ENCODE assay signal across 19 cellular contexts in genomic region chr14:83816755-83817154, GRCh38.
DNase-seq lines count a peak whose midpoint lies in the region; ATAC-seq, FAIRE-seq and TF ChIP-seq lines count a peak whose summit lies in the region.
"Had no signal": no experiment of that assay in that cellular context is flagged by ENCODE, and none has a peak within 500 bp of the region (broad histone marks: within the 10 kb centered on the region; RNA-seq: fewer than 3 reads in every experiment).

No MANE protein-coding gene starts in this region.

- H3K79me2 ChIP-seq in HepG2 (ENCODE audit: insufficient read depth, low read length): no peaks in the 10 kb centered on the region

- 25% methylated on average over 6 of the region's 6 CpGs for WGBS in liver
- 23% methylated on average over 6 of the region's 6 CpGs for WGBS in HepG2 (ENCODE audit: low lambda C conversion rate)

- TF ChIP-seq EP300 in HepG2 (IDR thresholded peaks at IDR 0.05; ENCODE audit: low read depth in 2 of 2, low read length in 2 of 2) (no peak), HepG2 (CRISPR knock-in tag; IDR thresholded peaks at IDR 0.05; ENCODE audit: borderline replicate concordance) (no peak)

- H3K9me3 ChIP-seq in liver (ENCODE audit: control insufficient read depth in 4 of 4, low read length in 3 of 4) (no peaks in the 10 kb centered on the region), HepG2 (ENCODE audit: low read length) (peaks cover 47% of the 10 kb centered on the region), adipocyte (ENCODE audit: control insufficient read depth, low read length) (no peaks in the 10 kb centered on the region)
- H3K9me3 ChIP-seq: A549, uterus had no signal

- FAIRE-seq in HepG2 (lab: Jason Lieb, UNC): no peak
- FAIRE-seq: A549, islet of Langerhans had no signal

- no peaks in the 10 kb centered on the region for H3K27me3 ChIP-seq in liver (ENCODE audit: control insufficient read depth in 4 of 4, insufficient read depth in 4 of 4, low read length in 3 of 4)
- no peaks in the 10 kb centered on the region for H3K27me3 ChIP-seq in HepG2 (ENCODE audit: control insufficient read depth in 1 of 2, insufficient read depth in 2 of 2, low read length in 2 of 2)
- no peaks in the 10 kb centered on the region for H3K27me3 ChIP-seq in adipocyte (replicated peaks; ENCODE audit: control insufficient read depth, insufficient read depth, low read length)
- H3K27me3 ChIP-seq: heart right ventricle, neural progenitor cell, uterus had no signal

- H3K27ac Mint-ChIP-seq in type B pancreatic cell (no peak overlapping the region), chondrocyte (ENCODE audit: unreplicated experiment) (no peak overlapping the region)
- H3K27ac Mint-ChIP-seq: neural progenitor cell had no signal

- in situ Hi-C loops in HepG2 (cut with HindIII; ENCODE audit: extremely low pct_ligation_motif_present, low pct_unique_long_range_greater_than_20kb): no loop called here
- in situ Hi-C loops in ACHN (cut with HindIII; ENCODE audit: low pct_ligation_motif_present, low pct_unique_long_range_greater_than_20kb, low sequenced_read_pairs): no loop called here

- H3K36me3 Mint-ChIP-seq in type B pancreatic cell (no peaks in the 10 kb centered on the region), chondrocyte (ENCODE audit: low read depth) (no peaks in the 10 kb centered on the region)
- H3K36me3 Mint-ChIP-seq: neural progenitor cell had no signal

- H3K36me3 ChIP-seq in liver (ENCODE audit: control insufficient read depth in 4 of 4, insufficient read depth in 3 of 4, low read depth in 1 of 4, low read length in 3 of 4): no peaks in the 10 kb centered on the region
- no peaks in the 10 kb centered on the region for H3K36me3 ChIP-seq in HepG2 (replicated peaks in 1 of 2; ENCODE audit: control insufficient read depth in 1 of 2, insufficient read depth in 2 of 2, low read length in 2 of 2)
- no peaks in the 10 kb centered on the region for H3K36me3 ChIP-seq in adipocyte (ENCODE audit: control insufficient read depth, insufficient read depth, low read length, severe bottlenecking)
- H3K36me3 ChIP-seq: heart right ventricle, neural progenitor cell, uterus had no signal

- DNase-seq in HepG2 (ENCODE audit: low spot score) (no peak), adipocyte (ENCODE audit: low read depth) (peak; percentile 84), iris pigment epithelial cell (ENCODE audit: low read depth) (peak; percentile 58), type B pancreatic cell (ENCODE audit: extremely low spot score, unreplicated experiment) (no peak), ACHN (no peak), GM20000 (ENCODE audit: low spot score) (no peak), chondrocyte (ENCODE audit: low spot score) (no peak)
- DNase-seq: activated CD4-positive, CD25-positive, alpha-beta regulatory T cell treated with anti-CD3 and anti-CD28 coated beads, Interleukin-2, amount 50 U/mL, for 72 hours; activated effector memory CD4-positive, alpha-beta T cell treated with Interleukin-2 at 50 U/mL for 16 hours; NCI-H2029 treated with DMSO at 0.1 percent for 48 hours; NCI-H524; stimulated activated CD4-positive, alpha-beta T cell treated with anti-CD3 and anti-CD28 coated beads, Interleukin-1b, Interleukin-23, amount 100 ng/mL, for 48 hours; uterus had no signal

- H3K4me1 Mint-ChIP-seq in type B pancreatic cell (ENCODE audit: unreplicated experiment) (peaks cover 25% of the 10 kb centered on the region), chondrocyte (ENCODE audit: low read depth) (peaks cover 16% of the 10 kb centered on the region)
- H3K4me1 Mint-ChIP-seq: neural progenitor cell had no signal

- TF ChIP-seq RAD21 in liver (IDR thresholded peaks at IDR 0.05) (peak; percentile 5 to 21), HepG2 (CRISPR knock-in tag; IDR thresholded peaks at IDR 0.05) (no peak)

- no peaks in the 10 kb centered on the region for H3K9me3 Mint-ChIP-seq in type B pancreatic cell
- no peaks in the 10 kb centered on the region for H3K9me3 Mint-ChIP-seq in chondrocyte (ENCODE audit: low read depth)
- H3K9me3 Mint-ChIP-seq: neural progenitor cell had no signal

- CTCF ChIA-PET in HepG2 (lab: Yijun Ruan, JAX; ENCODE audit: low intra/inter-chr PET ratio, low total read pairs): no interaction called here

- H3K4me1 ChIP-seq in liver (ENCODE audit: control insufficient read depth in 4 of 4, insufficient read depth in 4 of 4, low read length in 3 of 4) (no peaks in the 10 kb centered on the region), HepG2 (ENCODE audit: insufficient read depth, low read length) (no peaks in the 10 kb centered on the region), adipocyte (ENCODE audit: control insufficient read depth, insufficient read depth, low read length) (no peaks in the 10 kb centered on the region)
- H3K4me1 ChIP-seq: A549, neural progenitor cell, uterus had no signal

- H3K9ac ChIP-seq in liver (ENCODE audit: low read depth in 1 of 2, low read length in 2 of 2): no peak overlapping the region
- no peak overlapping the region for H3K9ac ChIP-seq in HepG2 (ENCODE audit: insufficient read depth, low read depth, low read length)
- no peak overlapping the region for H3K9ac ChIP-seq in adipocyte (ENCODE audit: low read length)
- H3K9ac ChIP-seq: neural progenitor cell had no signal

- TF ChIP-seq CTCF in liver (IDR thresholded peaks at IDR 0.05; ENCODE audit: low read depth, low read length, missing input control) (no peak), HepG2 (CRISPR knock-in tag; IDR thresholded peaks at IDR 0.05) (no peak), type B pancreatic cell (conservative IDR thresholded peaks at IDR 0.05) (no peak), GM20000 (IDR thresholded peaks at IDR 0.05; ENCODE audit: extremely low read depth, missing control alignments) (no peak), chondrocyte (IDR thresholded peaks at IDR 0.05) (no peak)

- no peak for ATAC-seq in HepG2
- ATAC-seq: A549, heart right ventricle, sciatic nerve had no signal

- H3K27ac ChIP-seq in liver (ENCODE audit: low read depth in 1 of 2, low read length in 2 of 2) (no peak overlapping the region), HepG2 (ENCODE audit: extremely low read length, insufficient read depth, low read length) (no peak overlapping the region)
- H3K27ac ChIP-seq: A549, heart right ventricle, neural progenitor cell, uterus had no signal

- H3K4me3 ChIP-seq in liver (ENCODE audit: low read depth in 1 of 3, low read length in 3 of 3): no peak overlapping the region
- no peak overlapping the region for H3K4me3 ChIP-seq in HepG2 (replicated peaks in 1 of 3; ENCODE audit: insufficient read depth in 1 of 3, low read depth in 2 of 3, low read length in 3 of 3)
- H3K4me3 ChIP-seq in adipocyte (ENCODE audit: low read length): no peak overlapping the region
- H3K4me3 ChIP-seq: A549, heart right ventricle, neural progenitor cell, uterus had no signal

- no peaks in the 10 kb centered on the region for H4K20me1 ChIP-seq in HepG2 (ENCODE audit: insufficient read depth, low read length)

- intact Hi-C loops in HepG2 (cut with micrococcal nuclease; ENCODE audit: unreplicated experiment): no loop called here

- POLR2A ChIA-PET in HepG2 (lab: Yijun Ruan, JAX): no interaction called here

- H3K4me3 Mint-ChIP-seq in type B pancreatic cell (peak overlapping the region; percentile 7), chondrocyte (ENCODE audit: unreplicated experiment) (no peak overlapping the region)
- H3K4me3 Mint-ChIP-seq: neural progenitor cell had no signal

- no peak overlapping the region for H3K4me2 ChIP-seq in HepG2 (ENCODE audit: low read depth, low read length)
- H3K4me2 ChIP-seq: A549, neural progenitor cell had no signal

- peaks cover 3% of the 10 kb centered on the region for H3K27me3 Mint-ChIP-seq in type B pancreatic cell
- no peaks in the 10 kb centered on the region for H3K27me3 Mint-ChIP-seq in chondrocyte (ENCODE audit: low read depth)

- no TSS peak for BruUV-seq in HepG2 (replicated peaks; lab: Mats Ljungman, UMichigan)

- TF ChIP-seq POLR2A in HepG2 (IDR thresholded peaks at IDR 0.05; ENCODE audit: insufficient read depth in 1 of 2, low read depth in 2 of 2, low read length in 2 of 2): no peak

- H2AFZ ChIP-seq in HepG2 (ENCODE audit: low read length): no peak overlapping the region
- H2AFZ ChIP-seq: neural progenitor cell had no signal

TF ChIP-seq in liver, 16 proteins besides CTCF, POLR2A, EP300 and RAD21:
- TF ChIP-seq HNF4A (conservative IDR thresholded peaks at IDR 0.05) (no peak), NR2F2 (IDR thresholded peaks at IDR 0.05) (peak; percentile 98), MAX (IDR thresholded peaks at IDR 0.05) (peak; percentile 13), GABPA (IDR thresholded peaks at IDR 0.05 in 1 of 2, conservative IDR thresholded peaks at IDR 0.05 in 1 of 2) (no peak)

TF ChIP-seq in HepG2, 621 proteins besides CTCF, POLR2A, EP300 and RAD21 (continues in another document):
- TF ChIP-seq, protein P1, sequence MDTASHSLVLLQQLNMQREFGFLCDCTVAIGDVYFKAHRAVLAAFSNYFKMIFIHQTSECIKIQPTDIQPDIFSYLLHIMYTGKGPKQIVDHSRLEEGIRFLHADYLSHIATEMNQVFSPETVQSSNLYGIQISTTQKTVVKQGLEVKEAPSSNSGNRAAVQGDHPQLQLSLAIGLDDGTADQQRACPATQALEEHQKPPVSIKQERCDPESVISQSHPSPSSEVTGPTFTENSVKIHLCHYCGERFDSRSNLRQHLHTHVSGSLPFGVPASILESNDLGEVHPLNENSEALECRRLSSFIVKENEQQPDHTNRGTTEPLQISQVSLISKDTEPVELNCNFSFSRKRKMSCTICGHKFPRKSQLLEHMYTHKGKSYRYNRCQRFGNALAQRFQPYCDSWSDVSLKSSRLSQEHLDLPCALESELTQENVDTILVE (CRISPR knock-in tag; IDR thresholded peaks at IDR 0.05): no peak
- TF ChIP-seq, protein P2, sequence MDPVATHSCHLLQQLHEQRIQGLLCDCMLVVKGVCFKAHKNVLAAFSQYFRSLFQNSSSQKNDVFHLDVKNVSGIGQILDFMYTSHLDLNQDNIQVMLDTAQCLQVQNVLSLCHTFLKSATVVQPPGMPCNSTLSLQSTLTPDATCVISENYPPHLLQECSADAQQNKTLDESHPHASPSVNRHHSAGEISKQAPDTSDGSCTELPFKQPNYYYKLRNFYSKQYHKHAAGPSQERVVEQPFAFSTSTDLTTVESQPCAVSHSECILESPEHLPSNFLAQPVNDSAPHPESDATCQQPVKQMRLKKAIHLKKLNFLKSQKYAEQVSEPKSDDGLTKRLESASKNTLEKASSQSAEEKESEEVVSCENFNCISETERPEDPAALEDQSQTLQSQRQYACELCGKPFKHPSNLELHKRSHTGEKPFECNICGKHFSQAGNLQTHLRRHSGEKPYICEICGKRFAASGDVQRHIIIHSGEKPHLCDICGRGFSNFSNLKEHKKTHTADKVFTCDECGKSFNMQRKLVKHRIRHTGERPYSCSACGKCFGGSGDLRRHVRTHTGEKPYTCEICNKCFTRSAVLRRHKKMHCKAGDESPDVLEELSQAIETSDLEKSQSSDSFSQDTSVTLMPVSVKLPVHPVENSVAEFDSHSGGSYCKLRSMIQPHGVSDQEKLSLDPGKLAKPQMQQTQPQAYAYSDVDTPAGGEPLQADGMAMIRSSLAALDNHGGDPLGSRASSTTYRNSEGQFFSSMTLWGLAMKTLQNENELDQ (CRISPR knock-in tag; IDR thresholded peaks at IDR 0.05; ENCODE audit: borderline replicate concordance): no peak
- TF ChIP-seq TBX3 (IDR thresholded peaks at IDR 0.05; ENCODE audit: borderline replicate concordance) (no peak), NFKB2 (CRISPR knock-in tag; IDR thresholded peaks at IDR 0.05; ENCODE audit: borderline replicate concordance) (no peak), ELF4 (CRISPR knock-in tag; IDR thresholded peaks at IDR 0.05; ENCODE audit: borderline replicate concordance) (no peak)

Comparison
In these comparisons a context has a peak if more than half of its experiments do, and no peak if none do; other contexts are left out.
1. DNase-seq: peak in adipocyte (single experiment) and iris pigment epithelial cell (single experiment); none in HepG2 (single experiment), type B pancreatic cell (single experiment), ACHN (single experiment), GM20000 (single experiment) and chondrocyte (single experiment).